8 cellular contexts compared by ENCODE assay signal in the genomic region with DNA sequence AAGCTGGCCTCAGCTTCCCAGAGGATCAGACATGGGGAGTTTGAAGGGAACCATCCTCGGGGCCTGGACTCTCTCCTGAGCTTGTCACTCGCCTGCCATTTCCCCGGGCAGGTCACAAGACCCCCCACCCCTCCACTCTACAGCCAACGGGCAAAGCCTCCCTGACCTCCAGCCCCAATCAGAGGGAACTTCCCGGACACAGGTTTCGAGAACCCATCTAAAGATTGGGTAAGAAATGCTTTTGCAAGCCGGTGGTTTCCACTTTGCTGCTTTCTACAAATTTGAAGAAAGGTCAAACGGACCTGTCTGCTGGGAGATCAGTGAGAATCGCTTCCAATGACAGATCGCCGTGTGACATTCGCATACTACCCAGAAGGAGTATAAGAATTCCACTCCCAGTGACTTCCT.
A peak's percentile ranks its signal among the peaks of the same experiment; 100 is the strongest.
DNase-seq lines count a peak whose midpoint lies in the region; ATAC-seq and TF ChIP-seq lines count a peak whose summit lies in the region.

No MANE protein-coding gene starts in this region.

- H4K91ac ChIP-seq in IMR-90 (ENCODE audit: insufficient read depth, low read depth, low read length) = peak overlapping the region; percentile 22; the same call in 1 of the 2 replicates

- no peak for TF ChIP-seq POLR2A in IMR-90 (IDR thresholded peaks at IDR 0.05; ENCODE audit: low read depth, low read length)

- in situ Hi-C loops in GM13976 (cut with MboI; ENCODE audit: low sequenced_read_pairs, unreplicated experiment) = loop anchor here (25.0 kb wide), 1 partner anchor 387 kb away; no protein-coding TSS in a partner anchor
- in situ Hi-C loops in IMR-90 (cut with MboI; ENCODE audit: low sequenced_read_pairs) = loop anchor here (5.0 kb wide), 1 partner anchor 737 kb away; no protein-coding TSS in a partner anchor

- H3K9ac ChIP-seq in IMR-90 (ENCODE audit: low read depth, low read length) = no peak overlapping the region

- BruUV-seq in IMR-90 (replicated peaks; lab: Mats Ljungman, UMichigan) = no TSS peak

- no peaks in the 10 kb centered on the region for H3K27me3 ChIP-seq in IMR-90 (ENCODE audit: control insufficient read depth, insufficient read depth, low read length)
- H3K27me3 ChIP-seq in dorsolateral prefrontal cortex = no peaks in the 10 kb centered on the region

- POLR2A ChIA-PET in IMR-90 (lab: Charles Lee; ENCODE audit: unreplicated experiment) = no interaction called here

- H3K4ac ChIP-seq in IMR-90 (ENCODE audit: low read depth, low read length) = peak overlapping the region; percentile 44

- TF ChIP-seq CTCF in GM13976 (IDR thresholded peaks at IDR 0.05; ENCODE audit: borderline replicate concordance, control extremely low read depth, extremely low read depth, insufficient read depth, missing control alignments) (no peak), IMR-90 (conservative IDR thresholded peaks at IDR 0.05; ENCODE audit: low read depth, low read length) (no peak), dorsolateral prefrontal cortex (IDR thresholded peaks at IDR 0.05 in 54 of 56, conservative IDR thresholded peaks at IDR 0.05 in 2 of 56; ENCODE audit: low read depth in 1 of 56, partially characterized antibody in 56 of 56) (no peak)

- peak overlapping the region; percentile 24 for H2BK120ac ChIP-seq in IMR-90 (ENCODE audit: low read depth, low read length)

- H2AK9ac ChIP-seq in IMR-90 (replicated peaks; ENCODE audit: low read depth, low read length, poor library complexity) = no peak overlapping the region

- no peaks in the 10 kb centered on the region for H3K36me3 ChIP-seq in IMR-90 (ENCODE audit: control insufficient read depth, insufficient read depth, low read length)

- ATAC-seq in GM21447 (IDR thresholded peaks at IDR 0.05; ENCODE audit: unreplicated experiment) = peak; percentile 41
- ATAC-seq in IMR-90 (ENCODE audit: low read depth) = no peak

- no peak overlapping the region for H2BK5ac ChIP-seq in IMR-90 (ENCODE audit: low read depth, low read length, poor library complexity, severe bottlenecking)

- H3K18ac ChIP-seq in IMR-90 (ENCODE audit: low read depth, low read length) = no peak overlapping the region

- no peak overlapping the region; the same call in 1 of the 2 replicates for H3K14ac ChIP-seq in IMR-90 (replicated peaks; ENCODE audit: low read depth, low read length)

- peaks cover 12% of the 10 kb centered on the region for H3K9me1 ChIP-seq in IMR-90 (ENCODE audit: insufficient read depth, low read length)

- no peak overlapping the region; the same call in 1 of the 2 replicates for H2BK20ac ChIP-seq in IMR-90 (ENCODE audit: low read depth, low read length)

- H2AFZ ChIP-seq in IMR-90 (replicated peaks; ENCODE audit: low read length, poor library complexity) = no peak overlapping the region

- no CpG with 5 or more reads among the region's 12 CpGs for WGBS in IMR-90 (ENCODE audit: extremely low coverage in 2 of 2, insufficient read length in 1 of 2), 2 experiments

- no peak overlapping the region for H3K4me2 ChIP-seq in IMR-90 (ENCODE audit: low read depth, low read length)

- no peak overlapping the region for H4K8ac ChIP-seq in IMR-90 (ENCODE audit: low read depth in 2 of 2, low read length in 2 of 2)

- dilution Hi-C loops in IMR-90 (cut with HindIII; ENCODE audit: low sequenced_read_pairs, unreplicated experiment) = no loop called here

- no peaks in the 10 kb centered on the region for H3K79me1 ChIP-seq in IMR-90 (ENCODE audit: low read depth in 1 of 2, low read length in 2 of 2)

- H4K20me1 ChIP-seq in IMR-90 (ENCODE audit: insufficient read depth, low read length) = peaks cover 2% of the 10 kb centered on the region; the same call in 1 of the 2 replicates

- no peak overlapping the region for H3K4me3 ChIP-seq in IMR-90 (ENCODE audit: insufficient read depth, low read depth, low read length)
- H3K4me3 ChIP-seq in dorsolateral prefrontal cortex = peak overlapping the region in 54 of 59 donors; percentile 4 to 65 (median 42)

- no peak overlapping the region for H3K23ac ChIP-seq in IMR-90 (ENCODE audit: low read depth, low read length)

- H4K5ac ChIP-seq in IMR-90 (ENCODE audit: low read depth, low read length) = no peak overlapping the region

- no peak for TF ChIP-seq RAD21 in IMR-90 (IDR thresholded peaks at IDR 0.05; ENCODE audit: low read length)

- no peak overlapping the region for H3K56ac ChIP-seq in IMR-90 (ENCODE audit: extremely low read depth, insufficient read depth, low read length)

- DNase-seq in GM13976 (ENCODE audit: low spot score) (peak; percentile 80), IMR-90 (no peak), dorsolateral prefrontal cortex (no peak), EL (no peak), NCI-H526 (lab: John Stamatoyannopoulos, UW) (no peak), NCI-H2227 treated with DMSO at 0.1 percent for 48 hours (lab: John Stamatoyannopoulos, UW) (no peak)
- DNase-seq in effector CD4-positive, alpha-beta T cell = no peak

- no peak overlapping the region for H3K27ac ChIP-seq in IMR-90 (ENCODE audit: insufficient read depth, low read length)
- H3K27ac ChIP-seq in dorsolateral prefrontal cortex = peak overlapping the region in 53 of 59 donors; percentile 1 to 81 (median 57)

- intact Hi-C loops in IMR-90 (cut with micrococcal nuclease) (loop anchor here (2.0 kb wide), 1 partner anchor 131 kb away; no protein-coding TSS in a partner anchor), dorsolateral prefrontal cortex (cut with DNase I) (loop anchor here (2.0 to 5.0 kb wide), 4 partner anchors 127 to 737 kb away; no protein-coding TSS in a partner anchor)

- no peaks in the 10 kb centered on the region for H3K9me3 ChIP-seq in IMR-90 (ENCODE audit: control insufficient read depth, insufficient read depth, low read length)

- CTCF ChIA-PET in IMR-90 (lab: Yijun Ruan, JAX) = interaction anchor here (0.6 to 1.3 kb wide), 2 partner anchors 131 to 133 kb away, joined by 3 to 4 read pairs; no protein-coding TSS in a partner anchor

- H3K4me1 ChIP-seq in IMR-90 (ENCODE audit: control insufficient read depth, insufficient read depth, low read length) = peaks cover 19% of the 10 kb centered on the region

- no peak overlapping the region; the same call in 1 of the 2 replicates for H2AK5ac ChIP-seq in IMR-90 (ENCODE audit: low read depth, low read length)

- H2BK15ac ChIP-seq in IMR-90 (ENCODE audit: low read depth, low read length) = no peak overlapping the region

TF ChIP-seq in IMR-90, 13 proteins besides CTCF, POLR2A, EP300 and RAD21:
- TF ChIP-seq, protein P1, sequence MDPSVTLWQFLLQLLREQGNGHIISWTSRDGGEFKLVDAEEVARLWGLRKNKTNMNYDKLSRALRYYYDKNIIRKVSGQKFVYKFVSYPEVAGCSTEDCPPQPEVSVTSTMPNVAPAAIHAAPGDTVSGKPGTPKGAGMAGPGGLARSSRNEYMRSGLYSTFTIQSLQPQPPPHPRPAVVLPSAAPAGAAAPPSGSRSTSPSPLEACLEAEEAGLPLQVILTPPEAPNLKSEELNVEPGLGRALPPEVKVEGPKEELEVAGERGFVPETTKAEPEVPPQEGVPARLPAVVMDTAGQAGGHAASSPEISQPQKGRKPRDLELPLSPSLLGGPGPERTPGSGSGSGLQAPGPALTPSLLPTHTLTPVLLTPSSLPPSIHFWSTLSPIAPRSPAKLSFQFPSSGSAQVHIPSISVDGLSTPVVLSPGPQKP (IDR thresholded peaks at IDR 0.05; ENCODE audit: borderline replicate concordance, low read depth, low read length) = no peak
- TF ChIP-seq MAZ (IDR thresholded peaks at IDR 0.05; ENCODE audit: borderline replicate concordance, low read depth, low read length) (no peak), CEBPB (IDR thresholded peaks at IDR 0.05; ENCODE audit: low read depth, low read length) (no peak), CHD1 (IDR thresholded peaks at IDR 0.05; ENCODE audit: low read depth, low read length) (no peak), MXI1 (IDR thresholded peaks at IDR 0.05; ENCODE audit: borderline replicate concordance, low read depth, low read length) (no peak), SMC3 (IDR thresholded peaks at IDR 0.05; ENCODE audit: low read depth, low read length) (no peak), RFX5 (IDR thresholded peaks at IDR 0.05; ENCODE audit: low read depth, low read length) (no peak), BHLHE40 (IDR thresholded peaks at IDR 0.05; ENCODE audit: low read depth, low read length) (no peak), FOS (IDR thresholded peaks at IDR 0.05; ENCODE audit: low read depth, low read length) (no peak), MAFK (IDR thresholded peaks at IDR 0.05; ENCODE audit: low read depth, low read length) (no peak), NFE2L2 (IDR thresholded peaks at IDR 0.05; ENCODE audit: low read depth, low read length) (no peak), RCOR1 (IDR thresholded peaks at IDR 0.05; ENCODE audit: insufficient replicate concordance, low read length) (no peak)
- TF ChIP-seq, protein P2, sequence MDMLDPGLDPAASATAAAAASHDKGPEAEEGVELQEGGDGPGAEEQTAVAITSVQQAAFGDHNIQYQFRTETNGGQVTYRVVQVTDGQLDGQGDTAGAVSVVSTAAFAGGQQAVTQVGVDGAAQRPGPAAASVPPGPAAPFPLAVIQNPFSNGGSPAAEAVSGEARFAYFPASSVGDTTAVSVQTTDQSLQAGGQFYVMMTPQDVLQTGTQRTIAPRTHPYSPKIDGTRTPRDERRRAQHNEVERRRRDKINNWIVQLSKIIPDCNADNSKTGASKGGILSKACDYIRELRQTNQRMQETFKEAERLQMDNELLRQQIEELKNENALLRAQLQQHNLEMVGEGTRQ (IDR thresholded peaks at IDR 0.05; ENCODE audit: low read depth, low read length) = no peak
